In the genomic region with DNA sequence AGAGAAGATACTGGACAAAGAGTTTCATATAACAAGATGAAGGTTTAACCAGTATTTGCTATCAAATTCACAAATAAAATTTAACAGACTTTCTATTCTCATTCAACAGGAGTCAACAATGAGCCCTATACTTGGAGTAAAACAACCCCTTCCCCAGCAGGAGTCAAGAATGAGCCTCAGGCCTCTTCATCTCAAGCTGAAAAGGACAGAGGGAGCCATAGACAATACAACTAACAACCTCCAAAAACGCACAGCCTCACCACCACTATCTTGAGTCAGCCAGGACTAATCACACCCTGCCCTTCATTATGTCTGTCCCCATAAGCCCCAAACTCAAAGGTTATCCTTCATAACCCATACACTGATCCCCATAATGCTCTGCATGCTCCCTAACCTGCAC, we compare ENCODE assay signal across 18 cellular contexts. TPM values are rescaled to one million over a fixed set of nuclear protein-coding genes. Genes with fewer than 3 reads are reported as not detected.
A peak's percentile ranks its signal among the peaks of the same experiment; 100 is the strongest.
DNase-seq lines count a peak whose midpoint lies in the region; ATAC-seq, FAIRE-seq and TF ChIP-seq lines count a peak whose summit lies in the region.
"Had no signal": no experiment of that assay in that cellular context is flagged by ENCODE, and none has a peak within 500 bp of the region (broad histone marks: within the 10 kb centered on the region; RNA-seq: fewer than 3 reads in every experiment).

No MANE protein-coding gene starts in this region.

- H3K27me3 ChIP-seq in HepG2 (ENCODE audit: control insufficient read depth in 1 of 2, insufficient read depth in 2 of 2, low read length in 2 of 2) (no peaks in the 10 kb centered on the region), right lobe of liver (no peaks in the 10 kb centered on the region)
- H3K27me3 ChIP-seq: BLaER1 had no signal

- H3K4me2 ChIP-seq in HepG2 (ENCODE audit: low read depth, low read length), result no peak overlapping the region
- H3K4me2 ChIP-seq: BLaER1 had no signal

- CTCF ChIA-PET in HepG2 (lab: Yijun Ruan, JAX; ENCODE audit: low intra/inter-chr PET ratio, low total read pairs), result no interaction called here

- no peaks in the 10 kb centered on the region for H3K79me2 ChIP-seq in HepG2 (ENCODE audit: insufficient read depth, low read length)

- FAIRE-seq in HepG2 (lab: Jason Lieb, UNC), result no peak
- FAIRE-seq: GM12891 had no signal

- H3K27ac ChIP-seq in HepG2 (ENCODE audit: extremely low read length, insufficient read depth, low read length), result no peak overlapping the region
- H3K27ac ChIP-seq in right lobe of liver, result no peak overlapping the region
- H3K27ac ChIP-seq: BLaER1, HL-60 had no signal

- ATAC-seq in HepG2 (no peak), right lobe of liver (no peak), left colon (no peak)

- WGBS in HepG2 (ENCODE audit: low lambda C conversion rate), result 100% methylated on average over 1 of the region's 1 CpG
- WGBS in right lobe of liver (ENCODE audit: insufficient coverage, low coverage, low lambda C conversion rate, missing lambda C conversion rate), result 100% methylated on average over 1 of the region's 1 CpG

- no peaks in the 10 kb centered on the region for H4K20me1 ChIP-seq in HepG2 (ENCODE audit: insufficient read depth, low read length)
- H4K20me1 ChIP-seq: BLaER1 had no signal

- no peak for DNase-seq in HepG2 (ENCODE audit: low spot score)
- no peak for DNase-seq in right lobe of liver
- peak; percentile 11 for DNase-seq in SK-MEL-5 (ENCODE audit: low read depth, low spot score)
- DNase-seq in iPS-NIHi11 (ENCODE audit: low spot score), result peak; percentile 16
- DNase-seq in SIG-M5 (lab: John Stamatoyannopoulos, UW), result no peak
- DNase-seq in globus pallidus (ENCODE audit: low spot score), result no peak
- DNase-seq in activated CD8-positive, alpha-beta memory T cell treated with anti-CD3 and anti-CD28 coated beads for 24 hours, result no peak
- DNase-seq in left colon, result no peak
- DNase-seq: 8988T, AML-193, Calu3, DMS 273 treated with DMSO at 0.1 percent for 48 hours, GOT3, HCEC 1CT, HFFc6 had no signal

- TF ChIP-seq RAD21 in HepG2 (CRISPR knock-in tag; IDR thresholded peaks at IDR 0.05), result no peak

- no peaks in the 10 kb centered on the region for H3K9me3 ChIP-seq in HepG2 (ENCODE audit: low read length)
- no peaks in the 10 kb centered on the region for H3K9me3 ChIP-seq in right lobe of liver

- no peak overlapping the region for H2AFZ ChIP-seq in HepG2 (ENCODE audit: low read length)

- in situ Hi-C loops in HepG2 (cut with HindIII; ENCODE audit: extremely low pct_ligation_motif_present, low pct_unique_long_range_greater_than_20kb), result no loop called here
- in situ Hi-C loops in SK-MEL-5 (cut with HindIII; ENCODE audit: low pct_unique_long_range_greater_than_20kb, low sequenced_read_pairs), result no loop called here

- TF ChIP-seq POLR2A in HepG2 (IDR thresholded peaks at IDR 0.05; ENCODE audit: insufficient read depth in 1 of 2, low read depth in 2 of 2, low read length in 2 of 2), result no peak
- TF ChIP-seq POLR2A in right lobe of liver (IDR thresholded peaks at IDR 0.05), result no peak

- BruUV-seq in HepG2 (replicated peaks; lab: Mats Ljungman, UMichigan), result no TSS peak

- H3K4me1 ChIP-seq in HepG2 (ENCODE audit: insufficient read depth, low read length) (no peaks in the 10 kb centered on the region), right lobe of liver (no peaks in the 10 kb centered on the region)
- H3K4me1 ChIP-seq: BLaER1 had no signal

- no peak overlapping the region for H3K4me3 ChIP-seq in HepG2 (replicated peaks in 1 of 3; ENCODE audit: insufficient read depth in 1 of 3, low read depth in 2 of 3, low read length in 3 of 3)
- no peak overlapping the region for H3K4me3 ChIP-seq in right lobe of liver
- H3K4me3 ChIP-seq: BLaER1 had no signal

- intact Hi-C loops in HepG2 (cut with micrococcal nuclease; ENCODE audit: unreplicated experiment), result no loop called here
- intact Hi-C loops in right lobe of liver (cut with DNase I), result no loop called here
- intact Hi-C loops in left colon (cut with DNase I, micrococcal nuclease), result no loop called here

- POLR2A ChIA-PET in HepG2 (lab: Yijun Ruan, JAX), result no interaction called here

- no peak for TF ChIP-seq EP300 in HepG2 (IDR thresholded peaks at IDR 0.05; ENCODE audit: low read depth in 2 of 2, low read length in 2 of 2)
- TF ChIP-seq EP300 in HepG2 (CRISPR knock-in tag; IDR thresholded peaks at IDR 0.05; ENCODE audit: borderline replicate concordance), result no peak

- TF ChIP-seq CTCF in HepG2 (CRISPR knock-in tag; IDR thresholded peaks at IDR 0.05) (no peak), right lobe of liver (IDR thresholded peaks at IDR 0.05) (no peak)

- H3K36me3 ChIP-seq in HepG2 (replicated peaks in 1 of 2; ENCODE audit: control insufficient read depth in 1 of 2, insufficient read depth in 2 of 2, low read length in 2 of 2) (peaks cover 15 to 74% of the 10 kb centered on the region in 2 experiments), right lobe of liver (peaks cover 4 to 79% (median 27%) of the 10 kb centered on the region in 4 donors)

- no peak overlapping the region for H3K9ac ChIP-seq in HepG2 (ENCODE audit: insufficient read depth, low read depth, low read length)
- H3K9ac ChIP-seq: BLaER1 had no signal

TF ChIP-seq in HepG2, 621 proteins besides CTCF, POLR2A, EP300 and RAD21:
- peak; percentile 57 for TF ChIP-seq RBM22 (optimal IDR thresholded peaks at IDR 0.05; ENCODE audit: low read length)
- TF ChIP-seq ARID2 (CRISPR knock-in tag; IDR thresholded peaks at IDR 0.05; ENCODE audit: borderline replicate concordance), result no peak

RNA-seq across cellular contexts. Expression of a gene that starts 36.4 kb away (rescaled TPM):
- total RNA-seq in HepG2 (2016; rRNA removed; fragmentation: Illumina TruSeq; extraction: Trizol) (396 and 456 TPM in 2 replicates), right lobe of liver (100 to 1,000 TPM; 208 to 302 (median 274) TPM), left colon (100 to 1,000 TPM; 271 to 289 TPM)
- total RNA-seq in HepG2 (2016; cell fraction: cytosol; rRNA removed; fragmentation: Illumina TruSeq; extraction: Trizol; ENCODE audit: low read depth), result 368 and 410 TPM in 2 replicates
- 386 and 515 TPM in 2 replicates for total RNA-seq in HepG2 (2016; cell fraction: insoluble cytoplasmic fraction; rRNA removed; fragmentation: Illumina TruSeq; extraction: Trizol)
- total RNA-seq in HepG2 (2016; cell fraction: membrane; rRNA removed; fragmentation: Illumina TruSeq; extraction: Trizol), result 164 and 175 TPM in 2 replicates
- total RNA-seq in HepG2 (2016; cell fraction: nucleus; rRNA removed; fragmentation: Illumina TruSeq; extraction: Trizol), result 159 and 170 TPM in 2 replicates
- 221 and 291 TPM in 2 replicates for polyA plus RNA-seq in HepG2 (2011; rRNA removed)
- 171 and 237 TPM in 2 replicates for polyA plus RNA-seq in HepG2 (2011; cell fraction: cytosol; rRNA removed)
- polyA plus RNA-seq in HepG2 (2011; cell fraction: nucleus; rRNA removed), result 66.6 and 86.3 TPM in 2 replicates
- polyA plus RNA-seq in HepG2 (2012), result 209 and 241 TPM in 2 replicates
- 67.4 and 75.2 TPM in 2 replicates for polyA plus RNA-seq in HepG2 (2016; cell fraction: cytosol; fragmentation: Illumina TruSeq; extraction: Trizol; ENCODE audit: low read depth)
- 426 and 472 TPM in 2 replicates for polyA plus RNA-seq in HepG2 (2016; cell fraction: insoluble cytoplasmic fraction; fragmentation: Illumina TruSeq; extraction: Trizol; ENCODE audit: low read depth)
- polyA plus RNA-seq in HepG2 (2016; cell fraction: membrane; fragmentation: Illumina TruSeq; extraction: Trizol; ENCODE audit: low read depth), result 74.9 and 81.8 TPM in 2 replicates
- polyA plus RNA-seq in HepG2 (2016; cell fraction: nucleus; fragmentation: Illumina TruSeq; extraction: Trizol; ENCODE audit: insufficient read depth, low read depth), result 213 and 215 TPM in 2 replicates
- 123 and 181 TPM in 2 replicates for polyA minus RNA-seq in HepG2 (2011; rRNA and poly(A)+ RNA removed; ENCODE audit: low replicate concordance)
- 116 and 138 TPM in 2 replicates for polyA minus RNA-seq in HepG2 (2011; cell fraction: cytosol; rRNA and poly(A)+ RNA removed)
- polyA minus RNA-seq in HepG2 (2011; cell fraction: nucleus; rRNA and poly(A)+ RNA removed), result 103 and 120 TPM in 2 replicates
- total RNA-seq in SK-MEL-5 (2014; rRNA removed; shearing (Covaris generic)), result 157 and 159 TPM in 2 replicates
- polyA plus RNA-seq in SK-MEL-5 (2015; cell fraction: cytosol; rRNA removed), result 75.7 and 77.5 TPM in 2 replicates
- 61.7 and 71.3 TPM in 2 replicates for polyA plus RNA-seq in SK-MEL-5 (2015; cell fraction: nucleus; rRNA removed)

Comparison
In these comparisons a context has a peak if more than half of its experiments do, and no peak if none do; other contexts are left out.
1. DNase-seq: peak in SK-MEL-5 (single experiment) and iPS-NIHi11 (single experiment); none in HepG2 (single experiment), right lobe of liver (0 of 3), SIG-M5 (single experiment), globus pallidus (single experiment), activated CD8-positive, alpha-beta memory T cell treated with anti-CD3 and anti-CD28 coated beads for 24 hours (single experiment) and left colon (0 of 2).